Comparison of ENCODE assay signal across 9 cellular contexts in genomic region chr5:162637501-162637900, GRCh38.
"Had no signal": no experiment of that assay in that cellular context is flagged by ENCODE, and none has a peak within 500 bp of the region (broad histone marks: within the 10 kb centered on the region; RNA-seq: fewer than 3 reads in every experiment).

No MANE protein-coding gene starts in this region.

- H3K36me3 ChIP-seq: HAP-1 had no signal

- ATAC-seq: HCT116, HepG2 had no signal

- H3K27ac ChIP-seq: GM23248, HL-60 had no signal

- DNase-seq: GM23248, GOT3, H7, HFFc6, KBM-7 had no signal

- H2AFZ ChIP-seq: GM23248 had no signal

- H3K9me3 ChIP-seq: HAP-1 had no signal

- H3K4me3 ChIP-seq: GM23248, HAP-1 had no signal

- H3K4me1 ChIP-seq: HAP-1 had no signal

- H3K9ac ChIP-seq: GM23248 had no signal
